ENCODE assay signal across 8 cellular contexts in the genomic region with DNA sequence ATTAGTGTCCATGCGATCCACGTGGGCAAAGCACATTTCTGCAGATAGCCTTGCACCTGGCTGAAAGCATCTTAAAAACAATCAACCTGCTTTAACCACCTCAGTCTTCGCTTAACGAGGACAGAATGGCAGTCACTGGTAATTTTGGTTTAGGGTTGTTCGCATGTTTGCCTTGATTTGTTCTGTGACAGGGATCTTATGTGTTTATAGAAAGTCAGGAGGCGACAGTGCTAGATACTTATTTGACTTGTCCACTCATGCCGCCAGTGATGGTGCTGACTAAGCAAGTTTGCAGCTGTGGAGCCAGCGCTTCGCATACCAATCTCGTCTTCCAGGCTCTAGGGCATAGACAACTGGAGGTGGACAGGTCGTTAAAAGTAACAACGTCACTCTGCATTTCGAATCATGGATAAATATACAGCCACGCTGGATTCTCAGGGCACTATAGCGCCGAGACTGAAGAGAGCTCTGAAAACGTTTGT. TPM values are rescaled to one million over a fixed set of nuclear protein-coding genes. Genes with fewer than 3 reads are reported as not detected.
DNase-seq lines count a peak whose midpoint lies in the region; ATAC-seq and TF ChIP-seq lines count a peak whose summit lies in the region.

No MANE protein-coding gene starts in this region.

- H3K36me3 Mint-ChIP-seq in memory B cell = peaks cover 6% of the 10 kb centered on the region

- H3K4me3 ChIP-seq in LNCaP clone FGC (ENCODE audit: low read depth, low read length) (peak overlapping the region; percentile 84), breast epithelium (peak overlapping the region; percentile 87 to 97 (median 95)), upper lobe of right lung (peak overlapping the region; percentile 86)

- peak overlapping the region; percentile 98 for H3K27ac Mint-ChIP-seq in memory B cell

- CTCF ChIA-PET in GM10248 (lab: Yijun Ruan, JAX) = interaction anchor here (0.9 to 3.2 kb wide), 11 partner anchors 8 to 305 kb away, joined by 3 to 15 read pairs (median 4); no protein-coding TSS in a partner anchor

- intact Hi-C loops in breast epithelium (cut with DNase I; ENCODE audit: low total_unique reads) (no loop called here), upper lobe of right lung (cut with DNase I) (no loop called here)

- no peak for TF ChIP-seq POLR2A in breast epithelium (IDR thresholded peaks at IDR 0.05)

- no peaks in the 10 kb centered on the region for H3K36me3 ChIP-seq in breast epithelium
- no peaks in the 10 kb centered on the region for H3K36me3 ChIP-seq in upper lobe of right lung

- peak overlapping the region; percentile 99 for H3K4me3 Mint-ChIP-seq in memory B cell

- H3K4me1 Mint-ChIP-seq in memory B cell = peaks cover 20% of the 10 kb centered on the region

- H3K9me3 Mint-ChIP-seq in memory B cell = no peaks in the 10 kb centered on the region

- peak; percentile 72 for DNase-seq in DMS53 treated with DMSO at 0.1 percent for 48 hours (lab: John Stamatoyannopoulos, UW; ENCODE audit: unreplicated experiment)
- peak; percentile 40 for DNase-seq in LNCaP clone FGC (ENCODE audit: low read depth)
- no peak for DNase-seq in breast epithelium (ENCODE audit: low spot score in 2 of 2)
- DNase-seq in memory B cell (ENCODE audit: low spot score in 2 of 2) = no peak
- DNase-seq in upper lobe of right lung = no peak
- no peak for DNase-seq in GM10248 (ENCODE audit: extremely low spot score)

- peak overlapping the region; percentile 89 to 94 for H3K27ac ChIP-seq in breast epithelium
- H3K27ac ChIP-seq in upper lobe of right lung = peak overlapping the region; percentile 92

- peaks cover 3 to 7% of the 10 kb centered on the region in 2 donors for H3K4me1 ChIP-seq in breast epithelium
- H3K4me1 ChIP-seq in upper lobe of right lung = peaks cover 36% of the 10 kb centered on the region

- H3K27me3 ChIP-seq in breast epithelium = no peaks in the 10 kb centered on the region
- peaks cover 6% of the 10 kb centered on the region for H3K27me3 ChIP-seq in upper lobe of right lung

- TF ChIP-seq CTCF in LNCaP clone FGC (IDR thresholded peaks at IDR 0.05; ENCODE audit: control insufficient read depth, extremely low read depth, insufficient read depth) (no peak), breast epithelium (IDR thresholded peaks at IDR 0.05) (no peak), upper lobe of right lung (IDR thresholded peaks at IDR 0.05) (no peak), GM10248 (IDR thresholded peaks at IDR 0.05; ENCODE audit: control extremely low read depth, extremely low read depth, low read depth, missing control alignments) (no peak)

- ATAC-seq in memory B cell (ENCODE audit: low read depth) (no peak), upper lobe of right lung (no peak), GM18909 (IDR thresholded peaks at IDR 0.05; ENCODE audit: poor library complexity, unreplicated experiment) (no peak), HG02763 (IDR thresholded peaks at IDR 0.05; ENCODE audit: unreplicated experiment) (no peak)

- POLR2A ChIA-PET in GM10248 (lab: Yijun Ruan, JAX) = interaction anchor here (0.7 to 2.1 kb wide), 4 partner anchors 10 to 231 kb away, joined by 3 to 8 read pairs (median 4); partner anchors contain the start of gene DMTF1

- H3K9me3 ChIP-seq in breast epithelium = no peaks in the 10 kb centered on the region
- H3K9me3 ChIP-seq in upper lobe of right lung = no peaks in the 10 kb centered on the region

- H3K27me3 Mint-ChIP-seq in memory B cell = no peaks in the 10 kb centered on the region

RNA-seq across cellular contexts. Expression of gene TMEM243, which starts 1.2 kb away (rescaled TPM):
- total RNA-seq in breast epithelium (10 to 100 TPM; 46.9 to 58.7 (median 50.8) TPM), upper lobe of right lung (108 TPM)

Comparison
In these comparisons a context has a peak if more than half of its experiments do, and no peak if none do; other contexts are left out.
1. DNase-seq: peak in DMS53 treated with DMSO at 0.1 percent for 48 hours (single experiment) and LNCaP clone FGC (single experiment); none in breast epithelium (0 of 2), memory B cell (0 of 2), upper lobe of right lung (single experiment) and GM10248 (single experiment).
2. Peak in every context shown above with its lines, with median percentiles within 50 percentile points of each other: H3K4me3 ChIP-seq.